In genomic region chr2:203718087-203718486, GRCh38 we compare ENCODE assay signal across 8 cellular contexts. TPM values are rescaled to one million over a fixed set of nuclear protein-coding genes. Genes with fewer than 3 reads are reported as not detected.
DNase-seq lines count a peak whose midpoint lies in the region; ATAC-seq and TF ChIP-seq lines count a peak whose summit lies in the region.

No MANE protein-coding gene starts in this region.

- TF ChIP-seq CTCF in Calu3 (IDR thresholded peaks at IDR 0.05; ENCODE audit: unreplicated experiment): no peak

- H3K4me1 Mint-ChIP-seq in Calu3 (ENCODE audit: low read depth, unreplicated experiment): peaks cover 35% of the 10 kb centered on the region

- CTCF ChIA-PET in Calu3 (lab: Charles Lee): interaction anchor here (0.6 to 1.4 kb wide), 2 partner anchors 34 to 53 kb away, joined by 3 to 5 read pairs; no protein-coding TSS in a partner anchor

- peak in 4 of 5 experiments; percentile 23 to 93 (median 59) for DNase-seq in T-helper 2 cell
- DNase-seq in glomerular endothelial cell (ENCODE audit: extremely low read depth, low read depth, low spot score): peak; percentile 76
- DNase-seq in SIG-M5 treated with dmso at 0.1 percent for 504 hours (lab: John Stamatoyannopoulos, UW; ENCODE audit: unreplicated experiment): no peak
- no peak for DNase-seq in Calu3
- DNase-seq in NCI-H2081 (lab: John Stamatoyannopoulos, UW): no peak
- DNase-seq in globus pallidus (ENCODE audit: low spot score): no peak

- intact Hi-C loops in Calu3 (cut with micrococcal nuclease; ENCODE audit: unreplicated experiment): no loop called here

- no peak overlapping the region for H3K27ac Mint-ChIP-seq in Calu3 (ENCODE audit: unreplicated experiment)

- H3K36me3 Mint-ChIP-seq in Calu3 (ENCODE audit: insufficient read depth, unreplicated experiment): no peaks in the 10 kb centered on the region

- peaks cover 4% of the 10 kb centered on the region for H3K9me3 Mint-ChIP-seq in Calu3 (ENCODE audit: low read depth, unreplicated experiment)

- peak; percentile 91 for ATAC-seq in GM19035 (IDR thresholded peaks at IDR 0.05; ENCODE audit: unreplicated experiment)
- ATAC-seq in HG02885 (IDR thresholded peaks at IDR 0.05; ENCODE audit: poor library complexity, unreplicated experiment): peak; percentile 84

- H3K4me3 Mint-ChIP-seq in Calu3 (ENCODE audit: low read depth, unreplicated experiment): no peak overlapping the region

- no peaks in the 10 kb centered on the region for H3K27me3 Mint-ChIP-seq in Calu3 (ENCODE audit: unreplicated experiment)

- BruUV-seq in Calu3 (replicated peaks; lab: Mats Ljungman, UMichigan): no TSS peak

RNA-seq across cellular contexts. Expression of gene CD28, which starts 11.6 kb away (rescaled TPM):
- total RNA-seq in glomerular endothelial cell: 0.05 and 0.12 TPM in 2 replicates
- total RNA-seq in Calu3 (2022): 0.07 TPM in 1 of 2 replicates, not detected in the other

Comparison
In these comparisons a context has a peak if more than half of its experiments do, and no peak if none do; other contexts are left out.
1. DNase-seq: peak in T-helper 2 cell (4 of 5) and glomerular endothelial cell (single experiment); none in SIG-M5 treated with dmso at 0.1 percent for 504 hours (single experiment), Calu3 (single experiment), NCI-H2081 (0 of 2) and globus pallidus (single experiment).